1 cellular context compared by ENCODE assay signal in the genomic region with DNA sequence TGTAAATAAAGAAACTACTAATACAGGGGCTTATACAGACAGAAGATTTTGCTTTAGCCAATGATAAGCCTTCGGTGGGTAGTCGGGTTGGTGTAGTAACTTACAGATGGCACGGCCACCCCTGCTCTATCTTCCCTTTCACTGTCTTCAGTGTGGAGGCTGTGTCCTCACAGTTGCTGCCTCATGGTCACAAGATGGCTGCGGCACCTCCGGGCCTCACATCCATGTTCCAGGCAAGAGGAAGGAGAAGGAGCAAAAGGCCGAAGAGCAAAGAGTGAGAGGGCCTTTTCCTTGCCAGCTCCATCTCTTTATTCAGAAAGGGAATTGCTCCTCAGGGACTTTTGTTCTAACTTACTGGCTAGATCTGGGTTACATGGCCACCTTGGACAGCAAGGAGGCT.
TF ChIP-seq lines count a peak whose summit lies in the region.

No MANE protein-coding gene starts in this region.

TF ChIP-seq in HEK293, 187 proteins besides CTCF, POLR2A, EP300 and RAD21 (continued from another document):
- TF ChIP-seq, protein P1, sequence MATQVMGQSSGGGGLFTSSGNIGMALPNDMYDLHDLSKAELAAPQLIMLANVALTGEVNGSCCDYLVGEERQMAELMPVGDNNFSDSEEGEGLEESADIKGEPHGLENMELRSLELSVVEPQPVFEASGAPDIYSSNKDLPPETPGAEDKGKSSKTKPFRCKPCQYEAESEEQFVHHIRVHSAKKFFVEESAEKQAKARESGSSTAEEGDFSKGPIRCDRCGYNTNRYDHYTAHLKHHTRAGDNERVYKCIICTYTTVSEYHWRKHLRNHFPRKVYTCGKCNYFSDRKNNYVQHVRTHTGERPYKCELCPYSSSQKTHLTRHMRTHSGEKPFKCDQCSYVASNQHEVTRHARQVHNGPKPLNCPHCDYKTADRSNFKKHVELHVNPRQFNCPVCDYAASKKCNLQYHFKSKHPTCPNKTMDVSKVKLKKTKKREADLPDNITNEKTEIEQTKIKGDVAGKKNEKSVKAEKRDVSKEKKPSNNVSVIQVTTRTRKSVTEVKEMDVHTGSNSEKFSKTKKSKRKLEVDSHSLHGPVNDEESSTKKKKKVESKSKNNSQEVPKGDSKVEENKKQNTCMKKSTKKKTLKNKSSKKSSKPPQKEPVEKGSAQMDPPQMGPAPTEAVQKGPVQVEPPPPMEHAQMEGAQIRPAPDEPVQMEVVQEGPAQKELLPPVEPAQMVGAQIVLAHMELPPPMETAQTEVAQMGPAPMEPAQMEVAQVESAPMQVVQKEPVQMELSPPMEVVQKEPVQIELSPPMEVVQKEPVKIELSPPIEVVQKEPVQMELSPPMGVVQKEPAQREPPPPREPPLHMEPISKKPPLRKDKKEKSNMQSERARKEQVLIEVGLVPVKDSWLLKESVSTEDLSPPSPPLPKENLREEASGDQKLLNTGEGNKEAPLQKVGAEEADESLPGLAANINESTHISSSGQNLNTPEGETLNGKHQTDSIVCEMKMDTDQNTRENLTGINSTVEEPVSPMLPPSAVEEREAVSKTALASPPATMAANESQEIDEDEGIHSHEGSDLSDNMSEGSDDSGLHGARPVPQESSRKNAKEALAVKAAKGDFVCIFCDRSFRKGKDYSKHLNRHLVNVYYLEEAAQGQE (tag by site-specific recombination; IDR thresholded peaks at IDR 0.05): 0 out of 2 replicates have a peak, but pooled peaks have one; percentile 23
- TF ChIP-seq, protein P2, sequence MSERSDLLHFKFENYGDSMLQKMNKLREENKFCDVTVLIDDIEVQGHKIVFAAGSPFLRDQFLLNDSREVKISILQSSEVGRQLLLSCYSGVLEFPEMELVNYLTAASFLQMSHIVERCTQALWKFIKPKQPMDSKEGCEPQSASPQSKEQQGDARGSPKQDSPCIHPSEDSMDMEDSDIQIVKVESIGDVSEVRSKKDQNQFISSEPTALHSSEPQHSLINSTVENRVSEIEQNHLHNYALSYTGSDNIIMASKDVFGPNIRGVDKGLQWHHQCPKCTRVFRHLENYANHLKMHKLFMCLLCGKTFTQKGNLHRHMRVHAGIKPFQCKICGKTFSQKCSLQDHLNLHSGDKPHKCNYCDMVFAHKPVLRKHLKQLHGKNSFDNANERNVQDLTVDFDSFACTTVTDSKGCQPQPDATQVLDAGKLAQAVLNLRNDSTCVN (tag by site-specific recombination; optimal IDR thresholded peaks at IDR 0.05): peak; percentile 13
- TF ChIP-seq ZNF239 (tag by site-specific recombination; IDR thresholded peaks at IDR 0.05) (no peak), WT1 (tag by site-specific recombination; IDR thresholded peaks at IDR 0.05) (no peak), SETDB1 (IDR thresholded peaks at IDR 0.05; ENCODE audit: insufficient read length, low read length) (peak; percentile 15), ZNF140 (tag by site-specific recombination; IDR thresholded peaks at IDR 0.05) (no peak)
- TF ChIP-seq, protein P3, sequence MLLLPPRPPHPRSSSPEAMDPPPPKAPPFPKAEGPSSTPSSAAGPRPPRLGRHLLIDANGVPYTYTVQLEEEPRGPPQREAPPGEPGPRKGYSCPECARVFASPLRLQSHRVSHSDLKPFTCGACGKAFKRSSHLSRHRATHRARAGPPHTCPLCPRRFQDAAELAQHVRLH (tag by site-specific recombination; IDR thresholded peaks at IDR 0.05): peak; percentile 73
- TF ChIP-seq, protein P4, sequence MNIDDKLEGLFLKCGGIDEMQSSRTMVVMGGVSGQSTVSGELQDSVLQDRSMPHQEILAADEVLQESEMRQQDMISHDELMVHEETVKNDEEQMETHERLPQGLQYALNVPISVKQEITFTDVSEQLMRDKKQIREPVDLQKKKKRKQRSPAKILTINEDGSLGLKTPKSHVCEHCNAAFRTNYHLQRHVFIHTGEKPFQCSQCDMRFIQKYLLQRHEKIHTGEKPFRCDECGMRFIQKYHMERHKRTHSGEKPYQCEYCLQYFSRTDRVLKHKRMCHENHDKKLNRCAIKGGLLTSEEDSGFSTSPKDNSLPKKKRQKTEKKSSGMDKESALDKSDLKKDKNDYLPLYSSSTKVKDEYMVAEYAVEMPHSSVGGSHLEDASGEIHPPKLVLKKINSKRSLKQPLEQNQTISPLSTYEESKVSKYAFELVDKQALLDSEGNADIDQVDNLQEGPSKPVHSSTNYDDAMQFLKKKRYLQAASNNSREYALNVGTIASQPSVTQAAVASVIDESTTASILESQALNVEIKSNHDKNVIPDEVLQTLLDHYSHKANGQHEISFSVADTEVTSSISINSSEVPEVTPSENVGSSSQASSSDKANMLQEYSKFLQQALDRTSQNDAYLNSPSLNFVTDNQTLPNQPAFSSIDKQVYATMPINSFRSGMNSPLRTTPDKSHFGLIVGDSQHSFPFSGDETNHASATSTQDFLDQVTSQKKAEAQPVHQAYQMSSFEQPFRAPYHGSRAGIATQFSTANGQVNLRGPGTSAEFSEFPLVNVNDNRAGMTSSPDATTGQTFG (tag by site-specific recombination; IDR thresholded peaks at IDR 0.05; ENCODE audit: borderline replicate concordance): no peak
